Comparison of ENCODE assay signal across 17 cellular contexts in genomic region chr15:53591041-53591440, GRCh38.
A peak's percentile ranks its signal among the peaks of the same experiment; 100 is the strongest.
DNase-seq lines count a peak whose midpoint lies in the region; ATAC-seq, FAIRE-seq and TF ChIP-seq lines count a peak whose summit lies in the region.
"Had no signal": no experiment of that assay in that cellular context is flagged by ENCODE, and none has a peak within 500 bp of the region (broad histone marks: within the 10 kb centered on the region; RNA-seq: fewer than 3 reads in every experiment).

No MANE protein-coding gene starts in this region.

- no peak overlapping the region for H3K4me3 Mint-ChIP-seq in natural killer cell
- H3K4me3 Mint-ChIP-seq: CD4-positive, CD25-positive, alpha-beta regulatory T cell; IgD-negative memory B cell had no signal

- no peaks in the 10 kb centered on the region for H3K36me3 ChIP-seq in BE2C
- H3K36me3 ChIP-seq: HAP-1 had no signal

- ATAC-seq in natural killer cell: no peak

- intact Hi-C loops in natural killer cell (cut with micrococcal nuclease): no loop called here

- H3K4me1 Mint-ChIP-seq in natural killer cell: no peaks in the 10 kb centered on the region
- H3K4me1 Mint-ChIP-seq: CD4-positive, CD25-positive, alpha-beta regulatory T cell had no signal

- H3K27me3 ChIP-seq in BE2C: 0 out of 2 replicates have a peak, but pooled peaks cover 4% of the 10 kb centered on the region

- H3K9me3 Mint-ChIP-seq in natural killer cell: peaks cover 7 to 8% of the 10 kb centered on the region in 2 donors
- H3K9me3 Mint-ChIP-seq: CD4-positive, CD25-positive, alpha-beta regulatory T cell had no signal

- no peaks in the 10 kb centered on the region for H3K27me3 Mint-ChIP-seq in natural killer cell (ENCODE audit: low read depth in 2 of 2)
- H3K27me3 Mint-ChIP-seq: CD4-positive, CD25-positive, alpha-beta regulatory T cell; IgD-negative memory B cell had no signal

- DNase-seq in ACHN (peak; percentile 67), RCC 7860 (ENCODE audit: low spot score) (peak; percentile 58), kidney tubule cell (ENCODE audit: low spot score) (peak; percentile 83), renal cortical epithelial cell (ENCODE audit: low read depth) (peak; percentile 86), SW 1271 (lab: John Stamatoyannopoulos, UW) (no peak), natural killer cell (no peak), BE2C (no peak)
- DNase-seq: CD4-positive, CD25-positive, alpha-beta regulatory T cell; DMS79 treated with DMSO at 0.1 percent for 48 hours; EL; GDM1; KG1 had no signal

- H3K27ac Mint-ChIP-seq in natural killer cell: no peak overlapping the region
- H3K27ac Mint-ChIP-seq: CD4-positive, CD25-positive, alpha-beta regulatory T cell; IgD-negative memory B cell had no signal

- in situ Hi-C loops in ACHN (cut with HindIII; ENCODE audit: low pct_ligation_motif_present, low pct_unique_long_range_greater_than_20kb, low sequenced_read_pairs): no loop called here

- H3K36me3 Mint-ChIP-seq in natural killer cell: no peaks in the 10 kb centered on the region
- H3K36me3 Mint-ChIP-seq: CD4-positive, CD25-positive, alpha-beta regulatory T cell; IgD-negative memory B cell had no signal

- no peaks in the 10 kb centered on the region for H3K4me1 ChIP-seq in BE2C
- H3K4me1 ChIP-seq: HAP-1 had no signal

- no peak overlapping the region for H3K4me3 ChIP-seq in BE2C (ENCODE audit: low read depth, low read length)
- H3K4me3 ChIP-seq: HAP-1 had no signal

- FAIRE-seq in RCC 7860 (lab: Jason Lieb, UNC): peak; percentile 34
- FAIRE-seq: GM12892, GM19239, H1 had no signal

- TF ChIP-seq CTCF in natural killer cell (IDR thresholded peaks at IDR 0.05) (no peak), BE2C (IDR thresholded peaks at IDR 0.05; ENCODE audit: low read depth, low read length) (no peak)

- H3K9me3 ChIP-seq in BE2C: no peaks in the 10 kb centered on the region
- H3K9me3 ChIP-seq: HAP-1 had no signal

Comparison
In these comparisons a context has a peak if more than half of its experiments do, and no peak if none do; other contexts are left out.
1. DNase-seq: peak in ACHN (single experiment), RCC 7860 (single experiment), kidney tubule cell (single experiment) and renal cortical epithelial cell (single experiment); none in SW 1271 (0 of 2), natural killer cell (single experiment) and BE2C (single experiment).